1 cellular context compared by ENCODE assay signal in genomic region chr1:15973772-15974171, GRCh38.
A peak's percentile ranks its signal among the peaks of the same experiment; 100 is the strongest.
TF ChIP-seq lines count a peak whose summit lies in the region.

No MANE protein-coding gene starts in this region.

TF ChIP-seq in K562, 482 proteins besides CTCF, POLR2A, EP300 and RAD21:
- TF ChIP-seq ZNF511 (CRISPR knock-in tag; IDR thresholded peaks at IDR 0.05) (no peak), EGR1 (conservative IDR thresholded peaks at IDR 0.05) (no peak), GABPA (tag; conservative IDR thresholded peaks at IDR 0.05; ENCODE audit: low read depth) (no peak), ZNF121 (CRISPR knock-in tag; conservative IDR thresholded peaks at IDR 0.05) (peak; percentile 85), ZNF592 (IDR thresholded peaks at IDR 0.05) (no peak), PRDM10 (IDR thresholded peaks at IDR 0.05; ENCODE audit: partially characterized antibody) (no peak), ZNF512 (tag; IDR thresholded peaks at IDR 0.05) (no peak), FOXO4 (CRISPR knock-in tag; IDR thresholded peaks at IDR 0.05) (no peak), RBM25 (IDR thresholded peaks at IDR 0.05; ENCODE audit: low read depth, low read length, severe bottlenecking) (peak; percentile 42), HNRNPK (IDR thresholded peaks at IDR 0.05; ENCODE audit: low read depth, low read length, poor library complexity, severe bottlenecking) (no peak), ZNF12 (CRISPR knock-in tag; IDR thresholded peaks at IDR 0.05) (no peak)
